In genomic region chr17:50560931-50561750, GRCh38 we compare ENCODE assay signal across 1 cellular context.
TF ChIP-seq lines count a peak whose summit lies in the region.

No MANE protein-coding gene starts in this region.

TF ChIP-seq in HCT116, 20 proteins besides CTCF, POLR2A, EP300 and RAD21 (continued from another document):
- TF ChIP-seq REST (IDR thresholded peaks at IDR 0.05; ENCODE audit: low read depth): no peak
- TF ChIP-seq FOSL1 (IDR thresholded peaks at IDR 0.05; ENCODE audit: low read depth): no peak
- TF ChIP-seq SRF (IDR thresholded peaks at IDR 0.05; ENCODE audit: low read depth): no peak
- no peak for TF ChIP-seq EZH2phosphoT487 (IDR thresholded peaks at IDR 0.05; ENCODE audit: borderline replicate concordance)
- no peak for TF ChIP-seq ZBTB33 (IDR thresholded peaks at IDR 0.05; ENCODE audit: extremely low read depth, insufficient replicate concordance, low read length)
- no peak for TF ChIP-seq CEBPB (IDR thresholded peaks at IDR 0.05; ENCODE audit: low read depth)
- no peak for TF ChIP-seq SP1 (IDR thresholded peaks at IDR 0.05; ENCODE audit: low read depth)
- TF ChIP-seq CBX3 (IDR thresholded peaks at IDR 0.05; ENCODE audit: low read depth): no peak
- TF ChIP-seq MAX (IDR thresholded peaks at IDR 0.05): no peak
- no peak for TF ChIP-seq POLR2AphosphoS5 (IDR thresholded peaks at IDR 0.05; ENCODE audit: low read depth, low read length)
- TF ChIP-seq EZH2 (IDR thresholded peaks at IDR 0.05): no peak
- TF ChIP-seq EGR1 (IDR thresholded peaks at IDR 0.05; ENCODE audit: low read depth): no peak
- no peak for TF ChIP-seq YY1 (IDR thresholded peaks at IDR 0.05; ENCODE audit: extremely low read depth, insufficient replicate concordance, low read depth, low read length)
- TF ChIP-seq ZFX (IDR thresholded peaks at IDR 0.05): no peak
